In genomic region chr10:7039859-7040258, GRCh38 we compare ENCODE assay signal across 11 cellular contexts.
"Had no signal": no experiment of that assay in that cellular context is flagged by ENCODE, and none has a peak within 500 bp of the region (broad histone marks: within the 10 kb centered on the region; RNA-seq: fewer than 3 reads in every experiment).

No MANE protein-coding gene starts in this region.

- H3K36me3 ChIP-seq: HAP-1 had no signal

- FAIRE-seq: H1, H54 had no signal

- ATAC-seq: GM23338, HCT116 had no signal

- H3K4me3 ChIP-seq: GM23248, GM23338, HAP-1 had no signal

- H3K4me1 ChIP-seq: HAP-1 had no signal

- H3K4me2 ChIP-seq: GM23338 had no signal

- H3K4me3 Mint-ChIP-seq: GM23338, H9, HFFc6 had no signal

- H3K9ac ChIP-seq: GM23248 had no signal

- H3K27ac ChIP-seq: GM23248 had no signal

- H2AFZ ChIP-seq: GM23248, GM23338 had no signal

- H3K4me1 Mint-ChIP-seq: GM23338 had no signal

- H3K9me3 Mint-ChIP-seq: GM23338, H9 had no signal

- DNase-seq: GM23248, GOT3, H7, H9, HCEC 1CT, HFFc6 had no signal

- H3K9me3 ChIP-seq: HAP-1 had no signal

- H3K27ac Mint-ChIP-seq: GM23338, H9, HFFc6 had no signal
